ENCODE assay signal across 8 cellular contexts in genomic region chr16:4309833-4310266, GRCh38. TPM values are rescaled to one million over a fixed set of nuclear protein-coding genes. Genes with fewer than 3 reads are reported as not detected.
DNase-seq lines count a peak whose midpoint lies in the region; ATAC-seq and TF ChIP-seq lines count a peak whose summit lies in the region.

No MANE protein-coding gene starts in this region.

- no peaks in the 10 kb centered on the region for H3K36me3 ChIP-seq in neural progenitor cell

- H3K9me3 ChIP-seq in neural progenitor cell (ENCODE audit: low read depth): no peaks in the 10 kb centered on the region

- no peak overlapping the region for H3K27ac ChIP-seq in neural progenitor cell

- peaks cover 54% of the 10 kb centered on the region for H3F3A ChIP-seq in neural progenitor cell (ENCODE audit: low read depth)

- no peak overlapping the region for H3K4me3 ChIP-seq in fibroblast of pulmonary artery (replicated peaks; ENCODE audit: low read depth, low read length)
- no peak overlapping the region for H3K4me3 ChIP-seq in neural progenitor cell

- peak; percentile 57 for DNase-seq in NCI-H1436 (lab: John Stamatoyannopoulos, UW)
- DNase-seq in NCI-H1436 treated with DMSO at 0.1 percent for 48 hours (lab: John Stamatoyannopoulos, UW): no peak
- DNase-seq in NCI-H526 treated with DMSO at 0.1 percent for 48 hours (lab: John Stamatoyannopoulos, UW): peak; percentile 3
- DNase-seq in activated T-cell treated with anti-CD3 and anti-CD28 coated beads for 4 hours: peak; percentile 48
- peak; percentile 61 for DNase-seq in fibroblast of pulmonary artery (ENCODE audit: low read depth)
- peak; percentile 87 for DNase-seq in neural progenitor cell (ENCODE audit: low spot score)
- no peak for DNase-seq in NCI-H1694 (lab: John Stamatoyannopoulos, UW)

- H4K20me1 ChIP-seq in neural progenitor cell (ENCODE audit: low read depth): no peaks in the 10 kb centered on the region

- peaks cover 39% of the 10 kb centered on the region for H3K4me1 Mint-ChIP-seq in neural progenitor cell

- H3K4me2 ChIP-seq in neural progenitor cell: peak overlapping the region; percentile 39

- no peaks in the 10 kb centered on the region for H3K79me2 ChIP-seq in neural progenitor cell (ENCODE audit: low read depth)

- H3K4me1 ChIP-seq in neural progenitor cell: peaks cover 14% of the 10 kb centered on the region

- peaks cover 17% of the 10 kb centered on the region for H3K27me3 Mint-ChIP-seq in neural progenitor cell (ENCODE audit: insufficient read depth, low read depth)

- peaks cover 26% of the 10 kb centered on the region for H3K27me3 ChIP-seq in neural progenitor cell

- no peaks in the 10 kb centered on the region for H3K36me3 Mint-ChIP-seq in neural progenitor cell

- H3K4me3 Mint-ChIP-seq in neural progenitor cell: no peak overlapping the region

- ATAC-seq in GM18858 (IDR thresholded peaks at IDR 0.05; ENCODE audit: unreplicated experiment): no peak

- H2AFZ ChIP-seq in neural progenitor cell (replicated peaks): peak overlapping the region; percentile 77

- no peak overlapping the region for H3K27ac Mint-ChIP-seq in neural progenitor cell

- peak; percentile 63 for TF ChIP-seq CTCF in fibroblast of pulmonary artery (IDR thresholded peaks at IDR 0.05; ENCODE audit: low read length, missing control alignments)
- peak; percentile 82 for TF ChIP-seq CTCF in neural progenitor cell (IDR thresholded peaks at IDR 0.05)

- H3K9ac ChIP-seq in neural progenitor cell: no peak overlapping the region

- no peaks in the 10 kb centered on the region for H3K9me3 Mint-ChIP-seq in neural progenitor cell

RNA-seq across cellular contexts. Expression of gene GLIS2, which starts 6.0 kb away (rescaled TPM):
- total RNA-seq in neural progenitor cell (ENCODE audit: low replicate concordance): 0.15 and 1.3 TPM in 2 replicates

RNA-seq across cellular contexts. Expression of gene TFAP4, which starts 37.0 kb away (rescaled TPM):
- total RNA-seq in neural progenitor cell (ENCODE audit: low replicate concordance): 19.8 and 24.8 TPM in 2 replicates

RNA-seq across cellular contexts. Expression of gene PAM16, which starts 41.3 kb away (rescaled TPM):
- 17.0 and 40.8 TPM in 2 replicates for total RNA-seq in neural progenitor cell (ENCODE audit: low replicate concordance)

Comparison
In these comparisons a context has a peak if more than half of its experiments do, and no peak if none do; other contexts are left out.
1. DNase-seq: peak in NCI-H1436 (single experiment), NCI-H526 treated with DMSO at 0.1 percent for 48 hours (single experiment), activated T-cell treated with anti-CD3 and anti-CD28 coated beads for 4 hours (single experiment), fibroblast of pulmonary artery (single experiment) and neural progenitor cell (single experiment); none in NCI-H1436 treated with DMSO at 0.1 percent for 48 hours (single experiment) and NCI-H1694 (single experiment).